In the genomic region with DNA sequence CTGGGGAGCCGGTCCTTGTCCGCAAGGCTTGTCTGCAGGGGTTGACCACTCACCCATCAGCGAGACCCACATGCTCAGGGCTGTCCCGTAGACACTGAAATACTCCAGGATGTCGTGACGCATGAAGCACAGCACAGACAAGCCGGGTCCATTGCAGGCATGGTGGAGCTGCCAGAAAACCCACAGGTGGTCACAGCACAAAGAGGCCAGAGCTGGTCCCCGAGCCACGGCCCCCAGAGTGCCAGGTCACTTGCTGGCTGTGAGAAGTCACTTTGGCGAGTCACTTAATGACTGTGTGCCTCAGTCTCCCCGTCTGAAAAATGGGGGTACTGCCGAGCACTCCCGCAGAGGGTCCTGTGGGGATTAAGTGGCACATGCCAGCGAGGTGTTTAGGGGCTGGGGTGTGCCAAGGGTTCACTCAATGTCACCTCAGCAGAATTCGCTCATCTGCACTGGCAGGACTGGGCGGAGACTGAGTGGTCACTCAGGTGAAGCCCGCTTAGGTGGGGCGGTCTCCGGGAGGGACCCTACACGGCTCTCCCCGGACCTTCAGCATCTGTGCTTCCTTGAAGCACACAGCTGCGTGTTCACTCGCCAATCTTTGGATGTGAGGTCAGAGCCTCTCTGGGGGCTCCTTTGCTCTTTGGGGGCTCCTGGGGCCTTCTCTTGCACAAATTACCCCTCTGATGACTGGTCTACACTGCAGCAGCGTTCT, we compare ENCODE assay signal across 24 cellular contexts. TPM values are rescaled to one million over a fixed set of nuclear protein-coding genes. Genes with fewer than 3 reads are reported as not detected.
DNase-seq lines count a peak whose midpoint lies in the region; ATAC-seq, FAIRE-seq and TF ChIP-seq lines count a peak whose summit lies in the region.
"Had no signal": no experiment of that assay in that cellular context is flagged by ENCODE, and none has a peak within 500 bp of the region (broad histone marks: within the 10 kb centered on the region; RNA-seq: fewer than 3 reads in every experiment).

No MANE protein-coding gene starts in this region.

- H3K9ac ChIP-seq in keratinocyte (ENCODE audit: control insufficient read depth, extremely low read depth, insufficient read depth, low read length) (no peak overlapping the region), neuronal stem cell (ENCODE audit: low read depth, low read length, poor library complexity) (peak overlapping the region; percentile 54)
- H3K9ac ChIP-seq: SK-N-SH had no signal

- POLR2A ChIA-PET in HEK293 (lab: Yijun Ruan, JAX) (no interaction called here), RWPE1 (lab: Yijun Ruan, JAX; ENCODE audit: low non-redundant PET) (no interaction called here)

- H3K79me1 ChIP-seq in neuronal stem cell (ENCODE audit: low read depth, low read length): no peaks in the 10 kb centered on the region

- no peak overlapping the region for H2BK12ac ChIP-seq in neuronal stem cell (ENCODE audit: low read length)

- FAIRE-seq in keratinocyte (lab: Jason Lieb, UNC): no peak
- FAIRE-seq: GM18507, H1 had no signal

- DNase-seq in RWPE1 (ENCODE audit: low spot score) (no peak), keratinocyte (ENCODE audit: low read depth, low spot score) (no peak), neuronal stem cell (ENCODE audit: low spot score) (no peak), iPS-NIHi7 (ENCODE audit: extremely low spot score) (no peak), GOT3 (lab: John Stamatoyannopoulos, UW) (no peak)
- DNase-seq: CD4-positive, alpha-beta memory T cell; COR-L47; DMS53; NCI-H1092; NCI-H1417 treated with DMSO at 0.1 percent for 48 hours; NCI-H1694 treated with DMSO at 0.1 percent for 48 hours; NCI-H2081 treated with DMSO at 0.1 percent for 48 hours; NCI-H2171; NCI-H226; NCI-H510A; NCI-H69; SK-N-SH had no signal

- TF ChIP-seq CTCF in HEK293 (tag by site-specific recombination; IDR thresholded peaks at IDR 0.05) (no peak), RWPE1 (conservative IDR thresholded peaks at IDR 0.05; ENCODE audit: low read depth) (no peak), keratinocyte (optimal IDR thresholded peaks at IDR 0.05 in 1 of 3, IDR thresholded peaks at IDR 0.05 in 1 of 3, conservative IDR thresholded peaks at IDR 0.05 in 1 of 3; ENCODE audit: extremely low read depth in 1 of 3, insufficient read depth in 2 of 3, low read length in 3 of 3) (no peak)

- H3K27me3 ChIP-seq in keratinocyte (ENCODE audit: control insufficient read depth, extremely low read depth, insufficient read depth, low read length): peaks cover 27% of the 10 kb centered on the region
- peaks cover 0 to 11% (median 0%) of the 10 kb centered on the region in 3 experiments for H3K27me3 ChIP-seq in neuronal stem cell (ENCODE audit: control insufficient read depth in 3 of 3, insufficient read depth in 3 of 3, low read depth in 1 of 3, low read length in 3 of 3)

- no peaks in the 10 kb centered on the region for H3K36me3 ChIP-seq in HEK293 (ENCODE audit: control insufficient read depth in 2 of 2, insufficient read depth in 1 of 2, low read length in 2 of 2)
- no peaks in the 10 kb centered on the region for H3K36me3 ChIP-seq in keratinocyte (ENCODE audit: control insufficient read depth in 2 of 2, extremely low read depth in 1 of 2, insufficient read depth in 2 of 2, low read length in 2 of 2)
- no peaks in the 10 kb centered on the region for H3K36me3 ChIP-seq in neuronal stem cell (replicated peaks in 1 of 2; ENCODE audit: control insufficient read depth in 2 of 2, insufficient read depth in 2 of 2, low read length in 2 of 2)

- no peak overlapping the region for H2BK5ac ChIP-seq in neuronal stem cell (ENCODE audit: low read length)

- no peak for ATAC-seq in GM18868 (IDR thresholded peaks at IDR 0.05; ENCODE audit: unreplicated experiment)
- ATAC-seq: HCT116, Panc1 had no signal

- H4K8ac ChIP-seq in neuronal stem cell (ENCODE audit: low read depth, low read length): no peak overlapping the region

- H2BK120ac ChIP-seq in neuronal stem cell (ENCODE audit: low read depth, low read length): no peak overlapping the region

- CTCF ChIA-PET in HEK293 (lab: Yijun Ruan, JAX): interaction anchor here (0.6 kb wide), 1 partner anchor 646 kb away, joined by 3 read pairs; no protein-coding TSS in a partner anchor
- CTCF ChIA-PET in RWPE1 (lab: Yijun Ruan, JAX): interaction anchor here (0.6 to 0.7 kb wide), 3 partner anchors 10 to 1160 kb away, joined by 3 to 4 read pairs (median 3); no protein-coding TSS in a partner anchor

- no peak overlapping the region for H2BK15ac ChIP-seq in neuronal stem cell (ENCODE audit: low read length)

- peak overlapping the region; percentile 52 for H3K4me2 ChIP-seq in keratinocyte (ENCODE audit: control insufficient read depth, extremely low read depth, insufficient read depth, low read depth, low read length)
- no peak overlapping the region for H3K4me2 ChIP-seq in neuronal stem cell (ENCODE audit: insufficient read depth, low read length, poor library complexity, severe bottlenecking)
- H3K4me2 ChIP-seq: SK-N-SH had no signal

- WGBS in neuronal stem cell (ENCODE audit: extremely low coverage in 2 of 2, insufficient read length in 2 of 2, insufficient replicate concordance in 1 of 2), 2 donors: no CpG with 5 or more reads among the region's 24 CpGs

- H4K20me1 ChIP-seq in keratinocyte (ENCODE audit: control insufficient read depth, extremely low read depth, insufficient read depth, low read length): peaks cover 2% of the 10 kb centered on the region

- no peak overlapping the region for H3K23ac ChIP-seq in neuronal stem cell (ENCODE audit: low read depth, low read length, poor library complexity)

- dilution Hi-C loops in keratinocyte (cut with MboI; ENCODE audit: extremely low pct_ligation_motif_present, low sequenced_read_pairs): no loop called here

- no peaks in the 10 kb centered on the region for H3K79me2 ChIP-seq in keratinocyte (ENCODE audit: control insufficient read depth, insufficient read depth, low read length)

- H3K4ac ChIP-seq in neuronal stem cell (ENCODE audit: low read length): no peak overlapping the region

- H2AFZ ChIP-seq in keratinocyte (ENCODE audit: control insufficient read depth, low read length): no peak overlapping the region
- no peak overlapping the region for H2AFZ ChIP-seq in neuronal stem cell (ENCODE audit: low read length)

- H3K14ac ChIP-seq in neuronal stem cell (ENCODE audit: low read length): no peak overlapping the region

- H2AK5ac ChIP-seq in neuronal stem cell (ENCODE audit: low read depth, low read length): peak overlapping the region; percentile 92

- H3K4me1 ChIP-seq in HEK293 (ENCODE audit: control insufficient read depth, insufficient read depth, low read length) (no peaks in the 10 kb centered on the region), keratinocyte (ENCODE audit: control insufficient read depth, extremely low read depth, insufficient read depth, low read length) (no peaks in the 10 kb centered on the region), neuronal stem cell (ENCODE audit: control insufficient read depth in 2 of 2, insufficient read depth in 1 of 2, low read depth in 1 of 2, low read length in 2 of 2) (peaks cover 0 to 3% of the 10 kb centered on the region in 2 donors)

- H3K9me3 ChIP-seq in HEK293 (ENCODE audit: control insufficient read depth, insufficient read depth, low read depth, low read length): no peaks in the 10 kb centered on the region
- H3K9me3 ChIP-seq in keratinocyte (ENCODE audit: control insufficient read depth, low read depth, low read length): no peaks in the 10 kb centered on the region
- no peaks in the 10 kb centered on the region for H3K9me3 ChIP-seq in neuronal stem cell (replicated peaks in 1 of 2; ENCODE audit: control insufficient read depth in 2 of 2, insufficient read depth in 1 of 2, low read depth in 1 of 2, low read length in 2 of 2)
- H3K9me3 ChIP-seq: SK-N-SH had no signal

- no peaks in the 10 kb centered on the region for H3K9me1 ChIP-seq in keratinocyte (ENCODE audit: control insufficient read depth, extremely low read depth, insufficient read depth, low read length)

- H4K91ac ChIP-seq in neuronal stem cell (ENCODE audit: low read depth, low read length, poor library complexity): peak overlapping the region; percentile 75

- peak overlapping the region; percentile 53 for H3K18ac ChIP-seq in neuronal stem cell (ENCODE audit: low read length)

- H3K27ac ChIP-seq in HEK293 (ENCODE audit: extremely low read depth, low read depth, low read length) (no peak overlapping the region), RWPE1 (peak overlapping the region; percentile 68), keratinocyte (ENCODE audit: control insufficient read depth, insufficient read depth, low read length) (no peak overlapping the region), neuronal stem cell (replicated peaks; ENCODE audit: low read length) (no peak overlapping the region)

- H3K4me3 ChIP-seq in HEK293 (ENCODE audit: low read depth, low read length) (no peak overlapping the region), keratinocyte (ENCODE audit: control insufficient read depth in 2 of 3, extremely low read depth in 1 of 3, insufficient read depth in 2 of 3, low read depth in 1 of 3, low read length in 3 of 3) (no peak overlapping the region), neuronal stem cell (ENCODE audit: low read length in 2 of 2) (no peak overlapping the region)

RNA-seq across cellular contexts. Expression of gene MYMK, which starts 4.5 kb away (rescaled TPM):
- polyA plus RNA-seq in keratinocyte: not detected in 3 replicates
- not detected for polyA plus RNA-seq in keratinocyte (2011; ENCODE audit: low read depth)
- not detected in 2 replicates for polyA plus RNA-seq in keratinocyte (2011; cell fraction: cytosol; rRNA removed)
- not detected in 2 replicates for polyA plus RNA-seq in keratinocyte (2011; cell fraction: nucleus; rRNA removed)
- polyA plus RNA-seq in keratinocyte (2012; ENCODE audit: low replicate concordance): not detected in 2 replicates
- not detected in 3 replicates for polyA minus RNA-seq in keratinocyte
- not detected for polyA minus RNA-seq in keratinocyte (2011; cell fraction: cytosol; rRNA and poly(A)+ RNA removed)
- polyA minus RNA-seq in keratinocyte (2011; cell fraction: nucleus; rRNA and poly(A)+ RNA removed): not detected in 2 replicates
- not detected for polyA plus RNA-seq in neuronal stem cell (2013, experiment 1 of 2)
- polyA plus RNA-seq in neuronal stem cell (2013, experiment 2 of 2): not detected
- polyA plus RNA-seq: CD4-positive, alpha-beta memory T cell; H1; IgD-negative memory B cell; SK-N-SH had no signal

RNA-seq across cellular contexts. Expression of gene ADAMTSL2, which starts 14.2 kb away (rescaled TPM):
- polyA plus RNA-seq in keratinocyte: not detected in 3 replicates
- polyA plus RNA-seq in keratinocyte (2011; ENCODE audit: low read depth): not detected
- polyA plus RNA-seq in keratinocyte (2011; cell fraction: cytosol; rRNA removed): not detected in 2 replicates
- not detected in 2 replicates for polyA plus RNA-seq in keratinocyte (2011; cell fraction: nucleus; rRNA removed)
- not detected in 2 replicates for polyA plus RNA-seq in keratinocyte (2012; ENCODE audit: low replicate concordance)
- polyA minus RNA-seq in keratinocyte: not detected in 3 replicates
- polyA minus RNA-seq in keratinocyte (2011; cell fraction: cytosol; rRNA and poly(A)+ RNA removed): not detected
- polyA minus RNA-seq in keratinocyte (2011; cell fraction: nucleus; rRNA and poly(A)+ RNA removed): not detected in 2 replicates
- 0.17 TPM for polyA plus RNA-seq in neuronal stem cell (2013, experiment 1 of 2)
- 0.15 TPM for polyA plus RNA-seq in neuronal stem cell (2013, experiment 2 of 2)
- polyA plus RNA-seq: IgD-negative memory B cell had no signal

RNA-seq across cellular contexts. Expression of gene SLC2A6, which starts 41.4 kb away (rescaled TPM):
- polyA plus RNA-seq in keratinocyte: 15.9 to 30.4 TPM (median 28.3 TPM) in 3 replicates
- 0.37 TPM for polyA plus RNA-seq in keratinocyte (2011; ENCODE audit: low read depth)
- polyA plus RNA-seq in keratinocyte (2011; cell fraction: cytosol; rRNA removed): 8.7 and 18.3 TPM in 2 replicates
- 38.1 and 56.6 TPM in 2 replicates for polyA plus RNA-seq in keratinocyte (2011; cell fraction: nucleus; rRNA removed)
- polyA plus RNA-seq in keratinocyte (2012; ENCODE audit: low replicate concordance): 1.7 and 36.9 TPM in 2 replicates
- 20.1 to 34.4 TPM (median 21.4 TPM) in 3 replicates for polyA minus RNA-seq in keratinocyte
- polyA minus RNA-seq in keratinocyte (2011; cell fraction: cytosol; rRNA and poly(A)+ RNA removed): 48.9 TPM
- polyA minus RNA-seq in keratinocyte (2011; cell fraction: nucleus; rRNA and poly(A)+ RNA removed): 57.7 and 76.3 TPM in 2 replicates
- polyA plus RNA-seq in neuronal stem cell (2013, experiment 1 of 2): 3.7 TPM
- 3.8 TPM for polyA plus RNA-seq in neuronal stem cell (2013, experiment 2 of 2)
